1 cellular context compared by ENCODE assay signal in genomic region chr9:128203024-128203841, GRCh38.
TF ChIP-seq lines count a peak whose summit lies in the region.

Gene DNM1, plus strand, starts transcription at chr9:128203379. Its CDS starts 92 bp downstream, at chr9:128203471.

TF ChIP-seq in K562, 482 proteins besides CTCF, POLR2A, EP300 and RAD21 (continued from another document and continues in another):
- TF ChIP-seq ZBTB9 (CRISPR knock-in tag; IDR thresholded peaks at IDR 0.05), result peak; percentile 93
- TF ChIP-seq TBP (optimal IDR thresholded peaks at IDR 0.05; ENCODE audit: low read depth, low read length), result peak; percentile 80
- TF ChIP-seq KDM2B (CRISPR knock-in tag; IDR thresholded peaks at IDR 0.05), result peak; percentile 97
- TF ChIP-seq BCL6 (CRISPR knock-in tag; IDR thresholded peaks at IDR 0.05), result 0 out of 2 replicates have a peak, but pooled peaks have one; percentile 42
- no peak for TF ChIP-seq COPS2 (conservative IDR thresholded peaks at IDR 0.05)
- TF ChIP-seq RBM22 (IDR thresholded peaks at IDR 0.05; ENCODE audit: low read depth, low read length, poor library complexity, severe bottlenecking), result no peak
- peak; percentile 66; the same call in 1 of the 2 replicates for TF ChIP-seq HDAC6 (IDR thresholded peaks at IDR 0.05; ENCODE audit: low read depth, low read length)
- TF ChIP-seq NBN (IDR thresholded peaks at IDR 0.05; ENCODE audit: low read depth), result no peak
- TF ChIP-seq CHD2 (IDR thresholded peaks at IDR 0.05; ENCODE audit: low read depth, low read length), result peak; percentile 46
- no peak for TF ChIP-seq CSDE1 (IDR thresholded peaks at IDR 0.05)
- peak; percentile 22; the same call in 1 of the 2 replicates for TF ChIP-seq ZNF354B (CRISPR knock-in tag; IDR thresholded peaks at IDR 0.05)
- no peak for TF ChIP-seq CBX5 (IDR thresholded peaks at IDR 0.05; ENCODE audit: borderline replicate concordance, low read depth)
- TF ChIP-seq EZH2 (IDR thresholded peaks at IDR 0.05; ENCODE audit: borderline replicate concordance, low read depth, low read length), result no peak
- TF ChIP-seq SRSF7 (optimal IDR thresholded peaks at IDR 0.05; ENCODE audit: low read depth, low read length), result no peak
- no peak for TF ChIP-seq KDM1A (IDR thresholded peaks at IDR 0.05)
- no peak for TF ChIP-seq STAG1 (CRISPR knock-in tag; IDR thresholded peaks at IDR 0.05; ENCODE audit: borderline replicate concordance)
- no peak for TF ChIP-seq MNT (conservative IDR thresholded peaks at IDR 0.05)
- peak; percentile 91 for TF ChIP-seq ATF7 (IDR thresholded peaks at IDR 0.05)
- no peak for TF ChIP-seq ZC3H8 (IDR thresholded peaks at IDR 0.05)
- TF ChIP-seq FIP1L1 (IDR thresholded peaks at IDR 0.05; ENCODE audit: low read depth, low read length, poor library complexity, severe bottlenecking), result peak; percentile 55
- no peak for TF ChIP-seq ZNF232 (CRISPR knock-in tag; IDR thresholded peaks at IDR 0.05)
- TF ChIP-seq MCM7 (IDR thresholded peaks at IDR 0.05), result no peak
- TF ChIP-seq TAL1 (IDR thresholded peaks at IDR 0.05), result no peak
- TF ChIP-seq HSF4 (CRISPR knock-in tag; IDR thresholded peaks at IDR 0.05; ENCODE audit: borderline replicate concordance), result no peak
- no peak for TF ChIP-seq MYNN (IDR thresholded peaks at IDR 0.05)
- no peak for TF ChIP-seq MYNN (CRISPR knock-in tag; IDR thresholded peaks at IDR 0.05)
- TF ChIP-seq MBD1 (CRISPR knock-in tag; IDR thresholded peaks at IDR 0.05), result no peak
- TF ChIP-seq PTTG1 (tag; IDR thresholded peaks at IDR 0.05; ENCODE audit: low read depth), result no peak
- no peak for TF ChIP-seq IRF1 (CRISPR knock-in tag; IDR thresholded peaks at IDR 0.05; ENCODE audit: borderline replicate concordance)
- TF ChIP-seq ZNF124 (CRISPR knock-in tag; IDR thresholded peaks at IDR 0.05), result no peak
- TF ChIP-seq STAT6 (CRISPR knock-in tag; IDR thresholded peaks at IDR 0.05), result no peak
- TF ChIP-seq ARHGAP35 (IDR thresholded peaks at IDR 0.05; ENCODE audit: partially characterized antibody), result no peak
- TF ChIP-seq ZNF507 (tag; conservative IDR thresholded peaks at IDR 0.05), result no peak
- no peak for TF ChIP-seq NONO (IDR thresholded peaks at IDR 0.05; ENCODE audit: low read depth in 2 of 2, low read length in 1 of 2)
- TF ChIP-seq CREB1 (IDR thresholded peaks at IDR 0.05), result peak; percentile 67
- no peak for TF ChIP-seq CREB1 (CRISPR knock-in tag; IDR thresholded peaks at IDR 0.05)
- peak; percentile 98 for TF ChIP-seq CTBP1 (IDR thresholded peaks at IDR 0.05; ENCODE audit: borderline replicate concordance)
- TF ChIP-seq CBX3 (IDR thresholded peaks at IDR 0.05; ENCODE audit: borderline replicate concordance in 1 of 2, low read length in 2 of 2), result peak in 1 of 2 experiments; percentile 70; a peak in 1 of 3 replicates
- no peak for TF ChIP-seq ZNF639 (CRISPR knock-in tag; conservative IDR thresholded peaks at IDR 0.05 in 1 of 2, IDR thresholded peaks at IDR 0.05 in 1 of 2)
- TF ChIP-seq SLC30A9 (CRISPR knock-in tag; IDR thresholded peaks at IDR 0.05), result 0 out of 2 replicates have a peak, but pooled peaks have one; percentile 56
- TF ChIP-seq POLR2B (IDR thresholded peaks at IDR 0.05; ENCODE audit: low read depth, partially characterized antibody), result no peak
- no peak for TF ChIP-seq MECOM (CRISPR knock-in tag; IDR thresholded peaks at IDR 0.05)
- no peak for TF ChIP-seq ZNF263 (CRISPR knock-in tag; IDR thresholded peaks at IDR 0.05; ENCODE audit: borderline replicate concordance)
- no peak for TF ChIP-seq ZNF780A (CRISPR knock-in tag; IDR thresholded peaks at IDR 0.05)
- peak; percentile 89 for TF ChIP-seq ZNF583 (CRISPR knock-in tag; IDR thresholded peaks at IDR 0.05)
- peak; percentile 71 for TF ChIP-seq SOX6 (IDR thresholded peaks at IDR 0.05)
- TF ChIP-seq KLF1 (tag; IDR thresholded peaks at IDR 0.05), result peak; percentile 83; the same call in 1 of the 2 replicates
- TF ChIP-seq ZNF316 (IDR thresholded peaks at IDR 0.05), result no peak
- peak; percentile 85; the same call in 1 of the 2 replicates for TF ChIP-seq HIVEP1 (CRISPR knock-in tag; IDR thresholded peaks at IDR 0.05)
- TF ChIP-seq FOXJ2 (tag; IDR thresholded peaks at IDR 0.05), result no peak
- TF ChIP-seq AFF1 (IDR thresholded peaks at IDR 0.05; ENCODE audit: low read depth in 1 of 2, partially characterized antibody in 2 of 2), result peak in 1 of 2 experiments; percentile 86
- peak; percentile 55 for TF ChIP-seq HNRNPLL (IDR thresholded peaks at IDR 0.05; ENCODE audit: low read depth, low read length, poor library complexity, severe bottlenecking)
- no peak for TF ChIP-seq SRSF9 (IDR thresholded peaks at IDR 0.05; ENCODE audit: borderline replicate concordance, low read depth, low read length)
